In the genomic region with DNA sequence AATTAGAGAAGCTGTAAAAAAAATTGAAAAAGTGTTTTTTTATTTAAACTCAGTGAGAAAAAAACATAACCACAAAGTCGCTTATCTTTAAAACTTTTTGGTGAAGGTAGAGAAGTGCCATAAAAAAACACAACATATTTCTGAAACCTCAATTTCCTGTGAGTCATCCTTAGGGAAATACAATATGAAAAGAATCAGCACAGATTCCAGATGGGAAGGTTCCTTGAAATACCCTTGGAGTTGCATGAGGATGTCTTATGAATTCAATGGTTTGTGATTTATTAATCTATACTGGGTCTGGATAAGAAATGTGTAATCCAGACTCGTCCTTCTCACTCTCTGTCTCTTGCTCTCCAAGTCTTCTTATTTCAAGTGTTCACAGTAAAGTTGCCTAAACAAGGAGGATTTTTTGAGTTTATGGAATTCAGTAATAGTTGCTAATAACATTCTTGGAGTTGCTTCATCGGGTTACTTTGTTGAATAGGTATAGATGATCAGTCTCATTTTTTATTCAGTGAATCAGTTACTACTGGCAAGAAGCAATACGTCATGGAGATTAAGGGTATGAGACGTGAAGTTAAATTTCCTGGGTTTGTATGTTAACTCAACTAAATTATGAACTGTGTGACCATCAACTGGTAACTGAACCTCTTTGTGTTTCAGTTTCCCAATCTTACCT, we compare ENCODE assay signal across 16 cellular contexts.
DNase-seq lines count a peak whose midpoint lies in the region; ATAC-seq, FAIRE-seq and TF ChIP-seq lines count a peak whose summit lies in the region.
"Had no signal": no experiment of that assay in that cellular context is flagged by ENCODE, and none has a peak within 500 bp of the region (broad histone marks: within the 10 kb centered on the region; RNA-seq: fewer than 3 reads in every experiment).

No MANE protein-coding gene starts in this region.

- H3K9me1 ChIP-seq in keratinocyte (ENCODE audit: control insufficient read depth, extremely low read depth, insufficient read depth, low read length), result no peaks in the 10 kb centered on the region

- no peak for TF ChIP-seq CTCF in AG09309 (IDR thresholded peaks at IDR 0.05; ENCODE audit: control insufficient read depth, insufficient read depth, low read depth, low read length, missing control alignments)
- no peak for TF ChIP-seq CTCF in keratinocyte (optimal IDR thresholded peaks at IDR 0.05 in 1 of 3, IDR thresholded peaks at IDR 0.05 in 1 of 3, conservative IDR thresholded peaks at IDR 0.05 in 1 of 3; ENCODE audit: extremely low read depth in 1 of 3, insufficient read depth in 2 of 3, low read length in 3 of 3)

- no peak overlapping the region for H3K27ac Mint-ChIP-seq in stimulated activated naive CD8-positive, alpha-beta T cell treated with anti-CD3 and anti-CD28 coated beads, Interleukin-15, amount 100 ng/mL, for 72 hours
- H3K27ac Mint-ChIP-seq: activated CD4-positive, alpha-beta T cell treated with anti-CD3 and anti-CD28 coated beads, Interleukin-2, amount 10 ng/mL, durations not matched to agents 24 days and 14 days; activated T-helper 17 cell treated with anti-CD3 and anti-CD28 coated beads, Interleukin-2, amount 50 U/mL, for 72 hours; CD14-positive monocyte; stimulated activated effector memory CD8-positive, alpha-beta T cell treated with anti-CD3 and anti-CD28 coated beads, Interleukin-12 subunit alpha, Interleukin-12 subunit beta, amount 100 ng/mL, for 72 hours; T-helper 17 cell had no signal

- H3K4me3 Mint-ChIP-seq in stimulated activated naive CD8-positive, alpha-beta T cell treated with anti-CD3 and anti-CD28 coated beads, Interleukin-15, amount 100 ng/mL, for 72 hours, result no peak overlapping the region
- H3K4me3 Mint-ChIP-seq: activated CD4-positive, alpha-beta T cell treated with anti-CD3 and anti-CD28 coated beads, Interleukin-2, amount 10 ng/mL, durations not matched to agents 24 days and 14 days; activated T-helper 17 cell treated with anti-CD3 and anti-CD28 coated beads, Interleukin-2, amount 50 U/mL, for 72 hours; CD14-positive monocyte; neural crest cell; stimulated activated effector memory CD8-positive, alpha-beta T cell treated with anti-CD3 and anti-CD28 coated beads, Interleukin-12 subunit alpha, Interleukin-12 subunit beta, amount 100 ng/mL, for 72 hours; T-helper 17 cell had no signal

- H2AFZ ChIP-seq in keratinocyte (ENCODE audit: control insufficient read depth, low read length), result no peak overlapping the region

- H3K9me3 ChIP-seq in keratinocyte (ENCODE audit: control insufficient read depth, low read depth, low read length), result no peaks in the 10 kb centered on the region

- H3K9ac ChIP-seq in keratinocyte (ENCODE audit: control insufficient read depth, extremely low read depth, insufficient read depth, low read length), result no peak overlapping the region

- H3K36me3 ChIP-seq in keratinocyte (ENCODE audit: control insufficient read depth in 2 of 2, extremely low read depth in 1 of 2, insufficient read depth in 2 of 2, low read length in 2 of 2), result no peaks in the 10 kb centered on the region

- H3K4me3 ChIP-seq in AG09309 (ENCODE audit: control insufficient read depth, low read depth, low read length) (no peak overlapping the region), keratinocyte (ENCODE audit: control insufficient read depth in 2 of 3, extremely low read depth in 1 of 3, insufficient read depth in 2 of 3, low read depth in 1 of 3, low read length in 3 of 3) (no peak overlapping the region)

- peaks cover 13 to 18% of the 10 kb centered on the region in 2 donors for H3K9me3 Mint-ChIP-seq in stimulated activated naive CD8-positive, alpha-beta T cell treated with anti-CD3 and anti-CD28 coated beads, Interleukin-15, amount 100 ng/mL, for 72 hours
- H3K9me3 Mint-ChIP-seq: activated CD4-positive, alpha-beta T cell treated with anti-CD3 and anti-CD28 coated beads, Interleukin-2, amount 10 ng/mL, durations not matched to agents 24 days and 14 days had no signal

- peaks cover 14% of the 10 kb centered on the region for H3K4me1 ChIP-seq in keratinocyte (ENCODE audit: control insufficient read depth, extremely low read depth, insufficient read depth, low read length)

- no peaks in the 10 kb centered on the region for H3K79me2 ChIP-seq in keratinocyte (ENCODE audit: control insufficient read depth, insufficient read depth, low read length)

- peak overlapping the region; percentile 55 for H3K4me2 ChIP-seq in keratinocyte (ENCODE audit: control insufficient read depth, extremely low read depth, insufficient read depth, low read depth, low read length)

- no peak for ATAC-seq in GM19452 (IDR thresholded peaks at IDR 0.05; ENCODE audit: unreplicated experiment)
- ATAC-seq in stimulated activated naive CD8-positive, alpha-beta T cell treated with anti-CD3 and anti-CD28 coated beads, Interleukin-15, amount 100 ng/mL, for 72 hours, result no peak
- ATAC-seq in HG03045 (IDR thresholded peaks at IDR 0.05; ENCODE audit: unreplicated experiment), result no peak
- ATAC-seq: activated T-helper 17 cell treated with anti-CD3 and anti-CD28 coated beads, Interleukin-2, amount 50 U/mL, for 72 hours; stimulated activated effector memory CD8-positive, alpha-beta T cell treated with anti-CD3 and anti-CD28 coated beads, Interleukin-12 subunit alpha, Interleukin-12 subunit beta, amount 100 ng/mL, for 72 hours; T-helper 17 cell had no signal

- dilution Hi-C loops in keratinocyte (cut with MboI; ENCODE audit: extremely low pct_ligation_motif_present, low sequenced_read_pairs), result no loop called here

- H3K27ac ChIP-seq in keratinocyte (ENCODE audit: control insufficient read depth, insufficient read depth, low read length), result peak overlapping the region; percentile 15

- DNase-seq in AG09309 (ENCODE audit: low read depth) (peak; percentile 69), HT1080 (ENCODE audit: low read depth) (peak; percentile 84), brain pericyte (ENCODE audit: low read depth, low spot score) (peak; percentile 21), keratinocyte (ENCODE audit: low read depth, low spot score) (no peak), GOT3 (lab: John Stamatoyannopoulos, UW) (no peak)
- DNase-seq in stimulated activated naive CD8-positive, alpha-beta T cell treated with anti-CD3 and anti-CD28 coated beads, Interleukin-15, amount 100 ng/mL, for 72 hours, result no peak
- DNase-seq: activated CD4-positive, alpha-beta T cell treated with anti-CD3 and anti-CD28 coated beads, Interleukin-2, amount 10 ng/mL, durations not matched to agents 24 days and 14 days; caudate nucleus; NCI-H2029 treated with DMSO at 0.1 percent for 48 hours; T-helper 17 cell had no signal

- H3K4me1 Mint-ChIP-seq in stimulated activated naive CD8-positive, alpha-beta T cell treated with anti-CD3 and anti-CD28 coated beads, Interleukin-15, amount 100 ng/mL, for 72 hours, result no peaks in the 10 kb centered on the region
- H3K4me1 Mint-ChIP-seq: activated CD4-positive, alpha-beta T cell treated with anti-CD3 and anti-CD28 coated beads, Interleukin-2, amount 10 ng/mL, durations not matched to agents 24 days and 14 days; activated T-helper 17 cell treated with anti-CD3 and anti-CD28 coated beads, Interleukin-2, amount 50 U/mL, for 72 hours; CD14-positive monocyte; neural crest cell; stimulated activated effector memory CD8-positive, alpha-beta T cell treated with anti-CD3 and anti-CD28 coated beads, Interleukin-12 subunit alpha, Interleukin-12 subunit beta, amount 100 ng/mL, for 72 hours; T-helper 17 cell had no signal

- no peaks in the 10 kb centered on the region for H3K27me3 Mint-ChIP-seq in stimulated activated naive CD8-positive, alpha-beta T cell treated with anti-CD3 and anti-CD28 coated beads, Interleukin-15, amount 100 ng/mL, for 72 hours
- H3K27me3 Mint-ChIP-seq: activated CD4-positive, alpha-beta T cell treated with anti-CD3 and anti-CD28 coated beads, Interleukin-2, amount 10 ng/mL, durations not matched to agents 24 days and 14 days; activated T-helper 17 cell treated with anti-CD3 and anti-CD28 coated beads, Interleukin-2, amount 50 U/mL, for 72 hours; T-helper 17 cell had no signal

- H4K20me1 ChIP-seq in keratinocyte (ENCODE audit: control insufficient read depth, extremely low read depth, insufficient read depth, low read length), result no peaks in the 10 kb centered on the region

- FAIRE-seq in keratinocyte (lab: Jason Lieb, UNC), result peak; percentile 77

- H3K27me3 ChIP-seq in keratinocyte (ENCODE audit: control insufficient read depth, extremely low read depth, insufficient read depth, low read length), result no peaks in the 10 kb centered on the region

Comparison
In these comparisons a context has a peak if more than half of its experiments do, and no peak if none do; other contexts are left out.
1. DNase-seq: peak in AG09309 (single experiment), HT1080 (single experiment) and brain pericyte (single experiment); none in keratinocyte (single experiment), GOT3 (single experiment) and stimulated activated naive CD8-positive, alpha-beta T cell treated with anti-CD3 and anti-CD28 coated beads, Interleukin-15, amount 100 ng/mL, for 72 hours (0 of 2).